ENCODE assay signal across 1 cellular context in genomic region chr14:70810621-70811020, GRCh38.
TF ChIP-seq lines count a peak whose summit lies in the region.

No MANE protein-coding gene starts in this region.

TF ChIP-seq in HepG2, 621 proteins besides CTCF, POLR2A, EP300 and RAD21:
- no peak for TF ChIP-seq PRDM10 (CRISPR knock-in tag; IDR thresholded peaks at IDR 0.05; ENCODE audit: low read depth)
- 0 out of 2 replicates have a peak, but pooled peaks have one; percentile 31 for TF ChIP-seq ZNF263 (CRISPR knock-in tag; IDR thresholded peaks at IDR 0.05)
- TF ChIP-seq ZKSCAN1 (IDR thresholded peaks at IDR 0.05; ENCODE audit: low read length) = no peak
- no peak for TF ChIP-seq KDM4B (CRISPR knock-in tag; IDR thresholded peaks at IDR 0.05)
- TF ChIP-seq GMEB1 (CRISPR knock-in tag; IDR thresholded peaks at IDR 0.05; ENCODE audit: borderline replicate concordance) = no peak
- no peak for TF ChIP-seq MATR3 (CRISPR knock-in tag; IDR thresholded peaks at IDR 0.05)
- TF ChIP-seq HNF4G (IDR thresholded peaks at IDR 0.05; ENCODE audit: borderline replicate concordance, low read depth, low read length) = no peak
- no peak for TF ChIP-seq HNF4G (CRISPR knock-in tag; IDR thresholded peaks at IDR 0.05; ENCODE audit: borderline replicate concordance, low read depth)
- no peak for TF ChIP-seq HIC2 (CRISPR knock-in tag; IDR thresholded peaks at IDR 0.05; ENCODE audit: low read depth)
- TF ChIP-seq THRA (CRISPR knock-in tag; IDR thresholded peaks at IDR 0.05; ENCODE audit: borderline replicate concordance) = no peak
- TF ChIP-seq ZNF121 (CRISPR knock-in tag; IDR thresholded peaks at IDR 0.05) = 0 out of 2 replicates have a peak, but pooled peaks have one; percentile 14
- no peak for TF ChIP-seq ZNF354B (CRISPR knock-in tag; IDR thresholded peaks at IDR 0.05)
- TF ChIP-seq CEBPG (CRISPR knock-in tag; IDR thresholded peaks at IDR 0.05) = peak; percentile 73
- TF ChIP-seq ZNF441 (CRISPR knock-in tag; IDR thresholded peaks at IDR 0.05; ENCODE audit: borderline replicate concordance) = no peak
- no peak for TF ChIP-seq ZNF619 (CRISPR knock-in tag; IDR thresholded peaks at IDR 0.05)
- no peak for TF ChIP-seq STAT5B (CRISPR knock-in tag; IDR thresholded peaks at IDR 0.05)
- no peak for TF ChIP-seq TRIM22 (IDR thresholded peaks at IDR 0.05)
- no peak for TF ChIP-seq REXO4 (CRISPR knock-in tag; IDR thresholded peaks at IDR 0.05; ENCODE audit: borderline replicate concordance)
- TF ChIP-seq ZNF562 (CRISPR knock-in tag; IDR thresholded peaks at IDR 0.05; ENCODE audit: borderline replicate concordance) = no peak
- TF ChIP-seq POGK (CRISPR knock-in tag; conservative IDR thresholded peaks at IDR 0.05) = no peak
- TF ChIP-seq CEBPB (IDR thresholded peaks at IDR 0.05; ENCODE audit: borderline replicate concordance, low read depth, low read length) = peak; percentile 54; the same call in 1 of the 2 replicates
- TF ChIP-seq ATF4 (CRISPR knock-in tag; IDR thresholded peaks at IDR 0.05) = no peak
- no peak for TF ChIP-seq ZNF777 (CRISPR knock-in tag; IDR thresholded peaks at IDR 0.05)
- no peak for TF ChIP-seq ZNF274 (CRISPR knock-in tag; IDR thresholded peaks at IDR 0.05)
- no peak for TF ChIP-seq HIVEP1 (CRISPR knock-in tag; IDR thresholded peaks at IDR 0.05)
- TF ChIP-seq HDAC6 (IDR thresholded peaks at IDR 0.05; ENCODE audit: low read depth, low read length) = no peak
- no peak for TF ChIP-seq CHCHD3 (CRISPR knock-in tag; IDR thresholded peaks at IDR 0.05)
- TF ChIP-seq TBX3 (IDR thresholded peaks at IDR 0.05; ENCODE audit: borderline replicate concordance) = no peak
- no peak for TF ChIP-seq TP53 (CRISPR knock-in tag; conservative IDR thresholded peaks at IDR 0.05)
- TF ChIP-seq ZNF230 (CRISPR knock-in tag; IDR thresholded peaks at IDR 0.05) = no peak
- no peak for TF ChIP-seq ZNF142 (CRISPR knock-in tag; IDR thresholded peaks at IDR 0.05)
- TF ChIP-seq ZNF772 (CRISPR knock-in tag; IDR thresholded peaks at IDR 0.05) = no peak
- no peak for TF ChIP-seq ZBTB7A (CRISPR knock-in tag; IDR thresholded peaks at IDR 0.05)
- no peak for TF ChIP-seq JUND (CRISPR knock-in tag; IDR thresholded peaks at IDR 0.05)
- TF ChIP-seq ZNF563 (CRISPR knock-in tag; IDR thresholded peaks at IDR 0.05) = no peak
- no peak for TF ChIP-seq ONECUT2 (CRISPR knock-in tag; IDR thresholded peaks at IDR 0.05)
- TF ChIP-seq ZNF430 (CRISPR knock-in tag; IDR thresholded peaks at IDR 0.05) = no peak
- no peak for TF ChIP-seq HOMEZ (CRISPR knock-in tag; IDR thresholded peaks at IDR 0.05; ENCODE audit: low read depth)
- TF ChIP-seq ZNF770 (CRISPR knock-in tag; IDR thresholded peaks at IDR 0.05) = peak; percentile 73
